Comparison of ENCODE assay signal across 8 cellular contexts in the genomic region with DNA sequence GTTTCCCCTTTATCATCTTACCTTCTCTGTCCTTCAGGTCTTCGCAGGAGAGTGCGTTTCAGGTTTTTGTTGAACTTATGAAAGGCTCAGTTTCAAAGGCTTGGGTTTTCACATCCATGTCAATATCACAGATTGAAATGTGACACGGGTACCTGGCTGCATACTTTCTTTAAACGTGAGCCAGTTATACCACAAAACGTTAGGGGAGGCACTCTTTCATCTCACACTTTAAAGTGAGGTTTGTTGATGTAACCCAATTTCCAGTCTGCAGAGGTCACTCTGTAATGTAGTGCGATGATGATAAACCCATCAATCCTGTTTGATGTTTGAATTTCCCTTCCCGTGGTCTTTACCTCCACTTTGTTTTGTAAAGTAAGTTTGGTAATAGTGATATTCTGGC.
"Had no signal": no experiment of that assay in that cellular context is flagged by ENCODE, and none has a peak within 500 bp of the region (broad histone marks: within the 10 kb centered on the region; RNA-seq: fewer than 3 reads in every experiment).

No MANE protein-coding gene starts in this region.

- H2AFZ ChIP-seq: GM23248 had no signal

- H3K9me3 ChIP-seq: HAP-1 had no signal

- H3K9ac ChIP-seq: GM23248 had no signal

- FAIRE-seq: K562 had no signal

- H3K4me1 ChIP-seq: HAP-1 had no signal

- H3K27ac ChIP-seq: GM23248, HL-60 had no signal

- H3K4me3 ChIP-seq: GM23248, HAP-1, K562 had no signal

- ATAC-seq: K562 had no signal

- DNase-seq: GM23248, GOT3, H7, IMR-90, KG1 had no signal

- H3K36me3 ChIP-seq: HAP-1 had no signal
